In the genomic region with DNA sequence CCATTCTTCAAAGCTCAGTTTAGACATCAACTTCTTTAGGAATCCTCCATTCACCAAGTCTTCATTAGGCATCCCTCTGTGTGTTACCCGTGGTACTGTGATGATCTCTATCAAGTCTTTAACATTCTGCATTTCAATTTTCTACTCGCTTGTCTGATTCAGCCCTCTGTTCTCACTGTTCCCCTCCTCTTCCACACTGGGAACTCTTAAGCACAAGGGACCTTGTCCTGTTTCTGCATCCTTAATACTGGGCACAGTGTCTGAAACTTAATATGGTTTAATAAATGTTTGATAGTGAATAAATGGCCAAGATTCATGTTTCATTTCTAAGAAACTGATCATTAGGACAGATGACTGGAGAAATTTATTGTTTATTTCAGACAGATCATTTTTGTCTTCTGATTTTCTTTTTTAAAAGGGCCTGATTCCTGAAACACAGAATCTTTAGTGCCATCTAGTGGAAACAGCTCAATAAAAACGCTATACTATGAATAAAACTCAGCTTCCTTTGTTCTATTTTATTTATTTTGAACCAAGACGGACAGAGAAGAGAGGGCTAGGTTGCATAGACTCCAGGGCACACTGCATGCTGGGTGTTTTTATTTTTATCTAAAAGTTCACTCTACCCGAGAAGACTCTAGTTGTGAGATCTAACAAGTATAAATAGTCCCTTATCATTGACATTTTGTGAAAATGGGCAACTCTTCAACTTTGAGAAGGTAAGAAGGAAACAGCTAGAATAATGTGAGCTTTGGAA, we compare ENCODE assay signal across 8 cellular contexts.
DNase-seq lines count a peak whose midpoint lies in the region; ATAC-seq and TF ChIP-seq lines count a peak whose summit lies in the region.

No MANE protein-coding gene starts in this region.

- no peak overlapping the region for H3K4me3 Mint-ChIP-seq in effector memory CD8-positive, alpha-beta T cell

- no peaks in the 10 kb centered on the region for H3K36me3 Mint-ChIP-seq in effector memory CD8-positive, alpha-beta T cell (ENCODE audit: insufficient read depth)

- peak; percentile 47 for ATAC-seq in effector memory CD8-positive, alpha-beta T cell (replicated peaks)
- ATAC-seq in GM18498 (IDR thresholded peaks at IDR 0.05; ENCODE audit: unreplicated experiment) (no peak), HG02852 (IDR thresholded peaks at IDR 0.05; ENCODE audit: unreplicated experiment) (no peak), HG02623 (IDR thresholded peaks at IDR 0.05; ENCODE audit: unreplicated experiment) (no peak)

- TF ChIP-seq CTCF in GM13976 (IDR thresholded peaks at IDR 0.05; ENCODE audit: borderline replicate concordance, control extremely low read depth, extremely low read depth, insufficient read depth, missing control alignments), result peak; percentile 51

- H3K9me3 Mint-ChIP-seq in effector memory CD8-positive, alpha-beta T cell, result no peaks in the 10 kb centered on the region

- H3K4me1 Mint-ChIP-seq in effector memory CD8-positive, alpha-beta T cell (ENCODE audit: low read depth in 2 of 2), result peaks cover 0 to 4% of the 10 kb centered on the region in 2 donors

- DNase-seq in AG08395 (ENCODE audit: low spot score) (peak; percentile 60), GM13976 (ENCODE audit: low spot score) (peak; percentile 39), NCI-H748 (lab: John Stamatoyannopoulos, UW; ENCODE audit: unreplicated experiment) (peak; percentile 57), midbrain (lab: John Stamatoyannopoulos, UW) (peak; percentile 61)
- DNase-seq in effector memory CD8-positive, alpha-beta T cell, result no peak

- no peak overlapping the region for H3K27ac Mint-ChIP-seq in effector memory CD8-positive, alpha-beta T cell

- in situ Hi-C loops in GM13976 (cut with MboI; ENCODE audit: low sequenced_read_pairs, unreplicated experiment), result no loop called here

- H3K27me3 Mint-ChIP-seq in effector memory CD8-positive, alpha-beta T cell, result peaks cover 0 to 6% of the 10 kb centered on the region in 2 donors

Comparison
In these comparisons a context has a peak if more than half of its experiments do, and no peak if none do; other contexts are left out.
1. DNase-seq: peak in AG08395 (single experiment), GM13976 (single experiment), NCI-H748 (single experiment) and midbrain (single experiment); none in effector memory CD8-positive, alpha-beta T cell (0 of 3).